In genomic region chr5:54178207-54178606, GRCh38 we compare ENCODE assay signal across 22 cellular contexts.
"Had no signal": no experiment of that assay in that cellular context is flagged by ENCODE, and none has a peak within 500 bp of the region (broad histone marks: within the 10 kb centered on the region; RNA-seq: fewer than 3 reads in every experiment).

No MANE protein-coding gene starts in this region.

- H3K36me3 ChIP-seq: heart left ventricle, left ventricle myocardium inferior, spleen, tibial nerve had no signal

- FAIRE-seq: colon, urothelium cell line had no signal

- H3K4me3 Mint-ChIP-seq: activated B cell treated with CpG ODN at 0.5 μM for 24 hours; activated CD4-positive, alpha-beta memory T cell treated with anti-CD3 and anti-CD28 coated beads for 36 hours; activated naive CD8-positive, alpha-beta T cell treated with anti-CD3 and anti-CD28 coated beads for 36 hours; activated T-helper 17 cell treated with anti-CD3 and anti-CD28 coated beads, Interleukin-2, amount 50 U/mL, for 72 hours; natural killer cell treated with Interleukin-12 subunit alpha and Interleukin-12 subunit beta and Interleukin-15 and Interleukin-18, amount 100 ng/mL, for 72 hours; T-cell had no signal

- H3K36me3 Mint-ChIP-seq: natural killer cell treated with Interleukin-12 subunit alpha and Interleukin-12 subunit beta and Interleukin-15 and Interleukin-18, amount 100 ng/mL, for 72 hours had no signal

- H3K27ac ChIP-seq: heart left ventricle, left ventricle myocardium inferior, parathyroid adenoma, spleen had no signal

- H3K27me3 ChIP-seq: heart left ventricle, spleen, tibial nerve had no signal

- H3K9me3 ChIP-seq: heart left ventricle, left ventricle myocardium inferior, spleen, tibial nerve had no signal

- H3K27me3 Mint-ChIP-seq: activated B cell treated with CpG ODN at 0.5 μM for 24 hours; activated CD4-positive, alpha-beta memory T cell treated with anti-CD3 and anti-CD28 coated beads for 36 hours; activated naive CD8-positive, alpha-beta T cell treated with anti-CD3 and anti-CD28 coated beads for 36 hours; activated T-helper 17 cell treated with anti-CD3 and anti-CD28 coated beads, Interleukin-2, amount 50 U/mL, for 72 hours; natural killer cell treated with Interleukin-12 subunit alpha and Interleukin-12 subunit beta and Interleukin-15 and Interleukin-18, amount 100 ng/mL, for 72 hours; T-cell had no signal

- DNase-seq: activated B cell treated with CpG ODN at 0.5 μM for 24 hours; activated CD4-positive, alpha-beta memory T cell treated with anti-CD3 and anti-CD28 coated beads for 36 hours; activated CD4-positive, alpha-beta T cell treated with anti-CD3 and anti-CD28 coated beads for 4 hours; activated naive CD4-positive, alpha-beta T cell; activated naive CD8-positive, alpha-beta T cell treated with anti-CD3 and anti-CD28 coated beads for 36 hours; activated T-cell treated with anti-CD3 and anti-CD28 coated beads for 4 hours; amniotic stem cell; central memory CD4-positive, alpha-beta T cell; foreskin melanocyte; heart left ventricle; left ventricle myocardium inferior; mesenchymal stem cell; spleen; stimulated activated naive CD4-positive, alpha-beta T cell; T-cell; T-helper 9 cell had no signal

- H3K4me3 ChIP-seq: heart left ventricle, left ventricle myocardium inferior, spleen had no signal

- ATAC-seq: activated T-helper 17 cell treated with anti-CD3 and anti-CD28 coated beads, Interleukin-2, amount 50 U/mL, for 72 hours; heart left ventricle; natural killer cell treated with Interleukin-12 subunit alpha and Interleukin-12 subunit beta and Interleukin-15 and Interleukin-18, amount 100 ng/mL, for 72 hours; T-cell had no signal

- H2AFZ ChIP-seq: parathyroid adenoma had no signal

- H3K9me3 Mint-ChIP-seq: activated B cell treated with CpG ODN at 0.5 μM for 24 hours; natural killer cell treated with Interleukin-12 subunit alpha and Interleukin-12 subunit beta and Interleukin-15 and Interleukin-18, amount 100 ng/mL, for 72 hours had no signal

- H3K4me1 ChIP-seq: parathyroid adenoma had no signal

- H3K9ac ChIP-seq: parathyroid adenoma had no signal

- H3K27ac Mint-ChIP-seq: activated B cell treated with CpG ODN at 0.5 μM for 24 hours; activated CD4-positive, alpha-beta memory T cell treated with anti-CD3 and anti-CD28 coated beads for 36 hours; activated naive CD8-positive, alpha-beta T cell treated with anti-CD3 and anti-CD28 coated beads for 36 hours; activated T-helper 17 cell treated with anti-CD3 and anti-CD28 coated beads, Interleukin-2, amount 50 U/mL, for 72 hours; T-cell had no signal

- H3K79me2 ChIP-seq: parathyroid adenoma had no signal
